ENCODE assay signal across 10 cellular contexts in the genomic region with DNA sequence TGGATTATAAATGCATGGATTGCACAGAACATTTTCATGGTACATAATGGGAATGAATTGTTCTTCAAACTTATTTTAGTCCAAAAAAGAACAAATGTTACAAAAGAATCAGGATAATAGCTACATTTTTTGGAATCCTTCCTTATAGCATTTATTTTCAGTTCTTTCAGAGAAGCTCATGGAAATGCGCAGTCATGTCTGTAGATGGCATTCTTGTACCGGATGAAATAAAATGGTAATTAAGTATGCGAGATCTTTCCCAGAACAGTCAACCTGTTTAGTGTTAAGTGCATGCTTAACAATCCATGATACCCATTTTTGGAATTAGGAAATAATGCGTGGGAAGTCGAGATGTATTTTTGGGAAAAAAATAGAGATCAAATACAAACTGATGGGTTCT. TPM values are rescaled to one million over a fixed set of nuclear protein-coding genes. Genes with fewer than 3 reads are reported as not detected.
DNase-seq lines count a peak whose midpoint lies in the region; ATAC-seq and TF ChIP-seq lines count a peak whose summit lies in the region.
"Had no signal": no experiment of that assay in that cellular context is flagged by ENCODE, and none has a peak within 500 bp of the region (broad histone marks: within the 10 kb centered on the region; RNA-seq: fewer than 3 reads in every experiment).

No MANE protein-coding gene starts in this region.

- DNase-seq in AG08395 (ENCODE audit: low spot score): peak; percentile 18
- no peak for DNase-seq in GM13977 (ENCODE audit: low spot score)
- DNase-seq in SK-N-MC (ENCODE audit: low read depth, low spot score): no peak
- DNase-seq in globus pallidus (ENCODE audit: low spot score): peak; percentile 13
- DNase-seq in glutamatergic neuron: no peak
- no peak for DNase-seq in mesenchymal stem cell
- no peak for DNase-seq in activated CD4-positive, alpha-beta T cell treated with anti-CD3 and anti-CD28 coated beads, Interleukin-2, amount 50 U/mL, for 1 hour
- DNase-seq: cortex of kidney; stimulated activated naive CD8-positive, alpha-beta T cell treated with anti-CD3 and anti-CD28 coated beads, Interleukin-15, amount 100 ng/mL, for 72 hours had no signal

- H3K9ac ChIP-seq in SK-N-MC (ENCODE audit: insufficient read length) (no peak overlapping the region), mesenchymal stem cell (ENCODE audit: low read length) (no peak overlapping the region)

- H2BK15ac ChIP-seq in mesenchymal stem cell (ENCODE audit: low read depth, poor library complexity, severe bottlenecking): no peak overlapping the region

- no peak overlapping the region for H3K14ac ChIP-seq in mesenchymal stem cell (ENCODE audit: low read length in 2 of 2)

- H3K4me1 ChIP-seq in mesenchymal stem cell (ENCODE audit: control insufficient read depth, insufficient read depth, low read depth, low read length): no peaks in the 10 kb centered on the region

- H2AFZ ChIP-seq in mesenchymal stem cell (ENCODE audit: low read depth, low read length): no peak overlapping the region

- no peak overlapping the region for H3K27ac ChIP-seq in SK-N-MC
- H3K27ac ChIP-seq in mesenchymal stem cell (ENCODE audit: low read length, poor library complexity, severe bottlenecking): no peak overlapping the region

- peak overlapping the region; percentile 43; the same call in 1 of the 2 replicates for H3K4me3 ChIP-seq in SK-N-MC
- no peak overlapping the region for H3K4me3 ChIP-seq in mesenchymal stem cell (ENCODE audit: insufficient read depth in 1 of 2, low read depth in 1 of 2, low read length in 2 of 2)

- no peak overlapping the region for H3K27ac Mint-ChIP-seq in glutamatergic neuron (ENCODE audit: unreplicated experiment)
- H3K27ac Mint-ChIP-seq: stimulated activated naive CD8-positive, alpha-beta T cell treated with anti-CD3 and anti-CD28 coated beads, Interleukin-15, amount 100 ng/mL, for 72 hours had no signal

- H2BK5ac ChIP-seq in mesenchymal stem cell (ENCODE audit: low read depth, low read length, poor library complexity, severe bottlenecking): no peak overlapping the region

- in situ Hi-C loops in GM13977 (cut with MboI; ENCODE audit: low pct_unique_long_range_greater_than_20kb, low sequenced_read_pairs, unreplicated experiment): loop anchor here (25.0 kb wide), 1 partner anchor 291 kb away; no protein-coding TSS in a partner anchor

- H3K4me3 Mint-ChIP-seq in glutamatergic neuron (ENCODE audit: unreplicated experiment): no peak overlapping the region
- H3K4me3 Mint-ChIP-seq: stimulated activated naive CD8-positive, alpha-beta T cell treated with anti-CD3 and anti-CD28 coated beads, Interleukin-15, amount 100 ng/mL, for 72 hours had no signal

- no peak overlapping the region for H3K4ac ChIP-seq in mesenchymal stem cell (ENCODE audit: low read depth in 1 of 2, low read length in 2 of 2)

- TF ChIP-seq CTCF in GM13977 (IDR thresholded peaks at IDR 0.05; ENCODE audit: extremely low read depth, insufficient read depth, missing control alignments): peak; percentile 40
- TF ChIP-seq CTCF in glutamatergic neuron (IDR thresholded peaks at IDR 0.05; ENCODE audit: partially characterized antibody, unreplicated experiment): no peak

- H3K27me3 ChIP-seq in mesenchymal stem cell (ENCODE audit: control insufficient read depth in 1 of 2, insufficient read depth in 1 of 2, low read length in 2 of 2): peaks cover 4 to 9% of the 10 kb centered on the region in 2 experiments

- H3K4me1 Mint-ChIP-seq in glutamatergic neuron (ENCODE audit: low read depth, unreplicated experiment): peaks cover 6% of the 10 kb centered on the region
- H3K4me1 Mint-ChIP-seq: stimulated activated naive CD8-positive, alpha-beta T cell treated with anti-CD3 and anti-CD28 coated beads, Interleukin-15, amount 100 ng/mL, for 72 hours had no signal

- H3K36me3 ChIP-seq in SK-N-MC (ENCODE audit: insufficient read depth, low read length) (no peaks in the 10 kb centered on the region), mesenchymal stem cell (ENCODE audit: control insufficient read depth in 1 of 2, insufficient read depth in 2 of 2, low read depth in 1 of 2, low read length in 2 of 2) (no peaks in the 10 kb centered on the region)

- H3K9me3 ChIP-seq in SK-N-MC (ENCODE audit: low read depth, low read length): no peaks in the 10 kb centered on the region
- H3K9me3 ChIP-seq in mesenchymal stem cell (ENCODE audit: control insufficient read depth, low read length): peaks cover under 1% of the 10 kb centered on the region

- no peak overlapping the region for H4K91ac ChIP-seq in mesenchymal stem cell (ENCODE audit: low read length)

- no peak overlapping the region for H3K18ac ChIP-seq in mesenchymal stem cell (ENCODE audit: low read depth in 1 of 2, low read length in 2 of 2)

- no peak overlapping the region for H3K23ac ChIP-seq in mesenchymal stem cell (ENCODE audit: low read length in 2 of 2)

- H3K9me3 Mint-ChIP-seq in glutamatergic neuron (ENCODE audit: unreplicated experiment): no peaks in the 10 kb centered on the region

- WGBS in mesenchymal stem cell: 90% methylated on average over 5 of the region's 5 CpGs

- no peaks in the 10 kb centered on the region for H3K79me1 ChIP-seq in mesenchymal stem cell (replicated peaks; ENCODE audit: low read length, poor library complexity, severe bottlenecking)

- no peak overlapping the region for H4K8ac ChIP-seq in mesenchymal stem cell (ENCODE audit: low read length)

- no peak for ATAC-seq in GM21390 (IDR thresholded peaks at IDR 0.05; ENCODE audit: unreplicated experiment)
- ATAC-seq: stimulated activated naive CD8-positive, alpha-beta T cell treated with anti-CD3 and anti-CD28 coated beads, Interleukin-15, amount 100 ng/mL, for 72 hours had no signal

- H2BK120ac ChIP-seq in mesenchymal stem cell (ENCODE audit: low read depth, low read length): no peak overlapping the region

- H3K4me2 ChIP-seq in mesenchymal stem cell (ENCODE audit: low read length, poor library complexity, severe bottlenecking): no peak overlapping the region

- no peaks in the 10 kb centered on the region for H3K36me3 Mint-ChIP-seq in glutamatergic neuron (ENCODE audit: unreplicated experiment)

- no peak overlapping the region for H2AK5ac ChIP-seq in mesenchymal stem cell (ENCODE audit: low read length, severe bottlenecking)

- no peak overlapping the region for H2BK12ac ChIP-seq in mesenchymal stem cell (ENCODE audit: low read length in 2 of 2)

- no peaks in the 10 kb centered on the region for H3K27me3 Mint-ChIP-seq in glutamatergic neuron (ENCODE audit: unreplicated experiment)

RNA-seq across cellular contexts. Expression of gene GOLGA8B, which starts 38.2 kb away (rescaled TPM):
- total RNA-seq in glutamatergic neuron (ENCODE audit: unreplicated experiment): 161 TPM
- 11.8 TPM for polyA plus RNA-seq in mesenchymal stem cell (2013, experiment 1 of 2)
- 10.6 TPM for polyA plus RNA-seq in mesenchymal stem cell (2013, experiment 2 of 2)

Comparison
In these comparisons a context has a peak if more than half of its experiments do, and no peak if none do; other contexts are left out.
1. DNase-seq: peak in AG08395 (single experiment) and globus pallidus (single experiment); none in GM13977 (single experiment), SK-N-MC (single experiment), glutamatergic neuron (single experiment), mesenchymal stem cell (single experiment) and activated CD4-positive, alpha-beta T cell treated with anti-CD3 and anti-CD28 coated beads, Interleukin-2, amount 50 U/mL, for 1 hour (single experiment).